ENCODE assay signal across 19 cellular contexts in the genomic region with DNA sequence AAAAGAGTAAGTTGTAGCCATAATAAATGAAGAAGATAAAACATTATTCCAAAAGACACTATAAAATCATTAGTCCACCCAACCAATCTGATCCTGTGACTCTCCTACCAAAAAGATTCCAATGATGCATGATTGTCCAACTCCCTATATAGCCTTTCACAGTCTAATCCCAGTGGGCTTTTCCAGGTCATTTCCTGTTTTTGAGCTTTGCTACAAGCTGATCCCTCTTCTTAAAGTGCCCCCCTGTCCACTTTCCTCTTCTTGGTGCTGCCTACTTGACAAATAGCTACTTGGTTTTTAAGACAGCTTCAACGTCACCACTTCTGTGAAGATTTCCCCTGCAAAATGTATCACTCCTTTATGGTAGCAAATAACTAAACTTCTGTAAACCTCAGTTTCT.
DNase-seq lines count a peak whose midpoint lies in the region; ATAC-seq and TF ChIP-seq lines count a peak whose summit lies in the region.
"Had no signal": no experiment of that assay in that cellular context is flagged by ENCODE, and none has a peak within 500 bp of the region (broad histone marks: within the 10 kb centered on the region; RNA-seq: fewer than 3 reads in every experiment).

No MANE protein-coding gene starts in this region.

- H3K27me3 Mint-ChIP-seq in HFFc6 (ENCODE audit: insufficient read depth) (peaks cover 7% of the 10 kb centered on the region), brain (peaks cover 3% of the 10 kb centered on the region)
- H3K27me3 Mint-ChIP-seq in activated T-cell treated with anti-CD3 and anti-CD28 coated beads, Interleukin-2, amount 50 U/mL, for 24 hours, result peaks cover under 1% of the 10 kb centered on the region

- H3K36me3 Mint-ChIP-seq in HFFc6 (ENCODE audit: low read depth) (peaks cover under 1% of the 10 kb centered on the region), brain (no peaks in the 10 kb centered on the region)
- no peaks in the 10 kb centered on the region for H3K36me3 Mint-ChIP-seq in activated T-cell treated with anti-CD3 and anti-CD28 coated beads, Interleukin-2, amount 50 U/mL, for 24 hours (ENCODE audit: low read depth)
- H3K36me3 Mint-ChIP-seq: CD4-positive, alpha-beta memory T cell had no signal

- peaks cover 1% of the 10 kb centered on the region for H3K9me3 Mint-ChIP-seq in HFFc6
- H3K9me3 Mint-ChIP-seq in brain, result peaks cover under 1 to 4% (median under 1%) of the 10 kb centered on the region in 5 experiments
- H3K9me3 Mint-ChIP-seq in activated T-cell treated with anti-CD3 and anti-CD28 coated beads, Interleukin-2, amount 50 U/mL, for 24 hours, result no peaks in the 10 kb centered on the region

- in situ Hi-C loops in GM13976 (cut with MboI; ENCODE audit: low sequenced_read_pairs, unreplicated experiment), result no loop called here

- no peak for ATAC-seq in GM18511 (IDR thresholded peaks at IDR 0.05; ENCODE audit: unreplicated experiment)
- ATAC-seq: PC-3 had no signal

- no peak for DNase-seq in HFFc6
- DNase-seq in NCI-H82 (lab: John Stamatoyannopoulos, UW), result peak; percentile 82
- DNase-seq in myocyte (ENCODE audit: low read depth), result peak; percentile 17
- DNase-seq in GM13976 (ENCODE audit: low spot score), result no peak
- DNase-seq in activated T-cell treated with anti-CD3 and anti-CD28 coated beads, Interleukin-2, amount 50 U/mL, for 24 hours, result no peak
- DNase-seq: CD4-positive, alpha-beta memory T cell; COR-L47; DMS53; GOT3; NCI-H1105; NCI-H146; NCI-H1930; NCI-H2107; NCI-H748 treated with DMSO at 0.1 percent for 48 hours; NK-92 treated with Interleukin-12 subunit alpha and Interleukin-12 subunit beta, amount 100 ng/mL, for 24 hours; PC-3; Right ventricle myocardium superior had no signal

- no peak for TF ChIP-seq CTCF in HFFc6 (IDR thresholded peaks at IDR 0.05)
- no peak for TF ChIP-seq CTCF in brain (conservative IDR thresholded peaks at IDR 0.05)
- TF ChIP-seq CTCF in GM13976 (IDR thresholded peaks at IDR 0.05; ENCODE audit: borderline replicate concordance, control extremely low read depth, extremely low read depth, insufficient read depth, missing control alignments), result no peak

- H3K4me1 Mint-ChIP-seq in HFFc6 (ENCODE audit: low read depth) (peaks cover 46% of the 10 kb centered on the region), brain (peaks cover 48% of the 10 kb centered on the region)
- no peaks in the 10 kb centered on the region for H3K4me1 Mint-ChIP-seq in activated T-cell treated with anti-CD3 and anti-CD28 coated beads, Interleukin-2, amount 50 U/mL, for 24 hours (ENCODE audit: low read depth)
- H3K4me1 Mint-ChIP-seq: CD4-positive, alpha-beta memory T cell had no signal

- H3K27ac Mint-ChIP-seq in HFFc6 (peak overlapping the region; percentile 86; the same call in 1 of the 2 replicates), brain (peak overlapping the region in 3 of 5 experiments; percentile 6 to 12 (median 7))
- H3K27ac Mint-ChIP-seq in activated T-cell treated with anti-CD3 and anti-CD28 coated beads, Interleukin-2, amount 50 U/mL, for 24 hours, result no peak overlapping the region
- H3K27ac Mint-ChIP-seq: CD4-positive, alpha-beta memory T cell had no signal

- H3K4me3 Mint-ChIP-seq in HFFc6 (no peak overlapping the region), brain (no peak overlapping the region)
- H3K4me3 Mint-ChIP-seq in activated T-cell treated with anti-CD3 and anti-CD28 coated beads, Interleukin-2, amount 50 U/mL, for 24 hours, result no peak overlapping the region
- H3K4me3 Mint-ChIP-seq: CD4-positive, alpha-beta memory T cell had no signal

Comparison
In these comparisons a context has a peak if more than half of its experiments do, and no peak if none do; other contexts are left out.
1. DNase-seq: peak in NCI-H82 (single experiment) and myocyte (single experiment); none in HFFc6 (single experiment), GM13976 (single experiment) and activated T-cell treated with anti-CD3 and anti-CD28 coated beads, Interleukin-2, amount 50 U/mL, for 24 hours (single experiment).